Comparison of ENCODE assay signal across 20 cellular contexts in the genomic region with DNA sequence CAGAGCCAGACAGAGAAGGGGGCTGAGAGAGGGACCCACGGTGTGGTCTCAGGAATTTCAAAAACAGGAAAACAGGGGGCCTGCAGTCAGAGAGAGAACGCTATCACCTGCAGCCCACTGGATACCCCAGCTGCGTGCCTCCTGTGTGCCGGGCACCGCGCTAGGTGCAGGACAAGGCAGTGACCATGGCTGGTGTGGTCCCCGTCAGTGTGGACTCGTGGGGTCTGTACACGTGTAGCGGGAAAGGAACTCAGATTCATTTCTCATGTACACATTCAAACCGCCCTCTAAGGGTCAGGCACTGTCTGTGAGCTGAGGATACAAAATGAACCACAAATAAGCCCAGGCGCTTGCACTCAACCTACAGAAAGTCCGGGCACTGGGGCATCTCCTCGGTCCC. TPM values are rescaled to one million over a fixed set of nuclear protein-coding genes. Genes with fewer than 3 reads are reported as not detected.
DNase-seq lines count a peak whose midpoint lies in the region; ATAC-seq and TF ChIP-seq lines count a peak whose summit lies in the region.
"Had no signal": no experiment of that assay in that cellular context is flagged by ENCODE, and none has a peak within 500 bp of the region (broad histone marks: within the 10 kb centered on the region; RNA-seq: fewer than 3 reads in every experiment).

No MANE protein-coding gene starts in this region.

- no peak overlapping the region for H4K5ac ChIP-seq in IMR-90 (ENCODE audit: low read depth, low read length)

- no peaks in the 10 kb centered on the region for H3K36me3 ChIP-seq in BLaER1 treated with 17β-estradiol and CSF1 and Interleukin-3, amounts not matched to agents 10 nM and 100 nM
- no peaks in the 10 kb centered on the region for H3K36me3 ChIP-seq in IMR-90 (ENCODE audit: control insufficient read depth, insufficient read depth, low read length)
- H3K36me3 ChIP-seq in WERI-Rb-1, result no peaks in the 10 kb centered on the region
- H3K36me3 ChIP-seq in neuronal stem cell (replicated peaks in 1 of 2; ENCODE audit: control insufficient read depth in 2 of 2, insufficient read depth in 2 of 2, low read length in 2 of 2), result no peaks in the 10 kb centered on the region
- H3K36me3 ChIP-seq in ascending aorta, result no peaks in the 10 kb centered on the region
- H3K36me3 ChIP-seq: Peyer's patch had no signal

- no peak overlapping the region for H2AK9ac ChIP-seq in IMR-90 (replicated peaks; ENCODE audit: low read depth, low read length, poor library complexity)

- 69% methylated on average over 2 of the region's 14 CpGs; no CpG with 5 or more reads in 1 of the 2 experiments for WGBS in IMR-90 (ENCODE audit: extremely low coverage in 2 of 2, insufficient read length in 1 of 2), 2 experiments
- no CpG with 5 or more reads among the region's 14 CpGs for WGBS in neuronal stem cell (ENCODE audit: extremely low coverage in 2 of 2, insufficient read length in 2 of 2, insufficient replicate concordance in 1 of 2), 2 donors

- H3K4me1 ChIP-seq in BLaER1 treated with 17β-estradiol and CSF1 and Interleukin-3, amounts not matched to agents 10 nM and 100 nM, result peaks cover 20 to 56% (median 35%) of the 10 kb centered on the region in 10 experiments
- H3K4me1 ChIP-seq in IMR-90 (ENCODE audit: control insufficient read depth, insufficient read depth, low read length), result peaks cover 32% of the 10 kb centered on the region
- H3K4me1 ChIP-seq in neuronal stem cell (ENCODE audit: control insufficient read depth in 2 of 2, insufficient read depth in 1 of 2, low read depth in 1 of 2, low read length in 2 of 2), result peaks cover 11 to 16% of the 10 kb centered on the region in 2 donors
- peaks cover 5 to 11% of the 10 kb centered on the region in 2 donors for H3K4me1 ChIP-seq in ascending aorta

- BruUV-seq in IMR-90 (replicated peaks; lab: Mats Ljungman, UMichigan), result no TSS peak

- no peak overlapping the region; a peak in 1 of 20 replicates for H3K4me3 ChIP-seq in BLaER1 treated with 17β-estradiol and CSF1 and Interleukin-3, amounts not matched to agents 10 nM and 100 nM
- H3K4me3 ChIP-seq in IMR-90 (ENCODE audit: insufficient read depth, low read depth, low read length) (no peak overlapping the region), WERI-Rb-1 (ENCODE audit: low read depth, low read length) (no peak overlapping the region), neuronal stem cell (ENCODE audit: low read length in 2 of 2) (no peak overlapping the region), ascending aorta (no peak overlapping the region)
- H3K4me3 ChIP-seq: GM12878, SK-N-MC had no signal

- no peak overlapping the region for H3K18ac ChIP-seq in IMR-90 (ENCODE audit: low read depth, low read length)
- H3K18ac ChIP-seq in neuronal stem cell (ENCODE audit: low read length), result peak overlapping the region; percentile 88

- no peaks in the 10 kb centered on the region for H3K27me3 ChIP-seq in BLaER1 treated with 17β-estradiol and CSF1 and Interleukin-3, amounts not matched to agents 10 nM and 100 nM
- no peaks in the 10 kb centered on the region; the same call in 1 of the 2 replicates for H3K27me3 ChIP-seq in IMR-90 (ENCODE audit: control insufficient read depth, insufficient read depth, low read length)
- H3K27me3 ChIP-seq in WERI-Rb-1 (ENCODE audit: insufficient read depth, low read depth, severe bottlenecking), result no peaks in the 10 kb centered on the region
- H3K27me3 ChIP-seq in neuronal stem cell (ENCODE audit: control insufficient read depth in 3 of 3, insufficient read depth in 3 of 3, low read depth in 1 of 3, low read length in 3 of 3), result no peaks in the 10 kb centered on the region
- no peaks in the 10 kb centered on the region for H3K27me3 ChIP-seq in ascending aorta
- H3K27me3 ChIP-seq: Peyer's patch had no signal

- H3K9me3 ChIP-seq in BLaER1 treated with 17β-estradiol and CSF1 and Interleukin-3, amounts not matched to agents 10 nM and 100 nM (replicated peaks in 1 of 11), result peaks cover 0 to 16% (median 13%) of the 10 kb centered on the region in 11 experiments; a peak in 12 of 22 replicates
- H3K9me3 ChIP-seq in IMR-90 (ENCODE audit: control insufficient read depth, insufficient read depth, low read length) (0 out of 2 replicates have a peak, but pooled peaks cover 2% of the 10 kb centered on the region), WERI-Rb-1 (ENCODE audit: severe bottlenecking) (no peaks in the 10 kb centered on the region), neuronal stem cell (replicated peaks in 1 of 2; ENCODE audit: control insufficient read depth in 2 of 2, insufficient read depth in 1 of 2, low read depth in 1 of 2, low read length in 2 of 2) (peaks cover 0 to 17% of the 10 kb centered on the region in 2 donors), ascending aorta (no peaks in the 10 kb centered on the region)
- H3K9me3 ChIP-seq: Peyer's patch had no signal

- H3K4me2 ChIP-seq in BLaER1 treated with 17β-estradiol and CSF1 and Interleukin-3, amounts not matched to agents 10 nM and 100 nM, result peak overlapping the region; percentile 56 to 92 (median 80)
- no peak overlapping the region for H3K4me2 ChIP-seq in IMR-90 (ENCODE audit: low read depth, low read length)
- H3K4me2 ChIP-seq in neuronal stem cell (ENCODE audit: insufficient read depth, low read length, poor library complexity, severe bottlenecking), result no peak overlapping the region

- H2BK15ac ChIP-seq in IMR-90 (ENCODE audit: low read depth, low read length), result no peak overlapping the region
- peak overlapping the region; percentile 88 for H2BK15ac ChIP-seq in neuronal stem cell (ENCODE audit: low read length)

- no peak overlapping the region for H2BK12ac ChIP-seq in neuronal stem cell (ENCODE audit: low read length)

- no peak for TF ChIP-seq POLR2A in IMR-90 (IDR thresholded peaks at IDR 0.05; ENCODE audit: low read depth, low read length)

- H3K4ac ChIP-seq in IMR-90 (ENCODE audit: low read depth, low read length) (peak overlapping the region; percentile 86), neuronal stem cell (ENCODE audit: low read length) (peak overlapping the region; percentile 96)

- no peak overlapping the region for H3K56ac ChIP-seq in IMR-90 (ENCODE audit: extremely low read depth, insufficient read depth, low read length)

- H3K9me1 ChIP-seq in IMR-90 (ENCODE audit: insufficient read depth, low read length), result peaks cover 20% of the 10 kb centered on the region

- H4K20me1 ChIP-seq in BLaER1 treated with 17β-estradiol and CSF1 and Interleukin-3, amounts not matched to agents 10 nM and 100 nM, result no peaks in the 10 kb centered on the region
- H4K20me1 ChIP-seq in IMR-90 (ENCODE audit: insufficient read depth, low read length), result no peaks in the 10 kb centered on the region

- H2BK120ac ChIP-seq in IMR-90 (ENCODE audit: low read depth, low read length) (peak overlapping the region; percentile 94), neuronal stem cell (ENCODE audit: low read depth, low read length) (no peak overlapping the region)

- in situ Hi-C loops in IMR-90 (cut with MboI; ENCODE audit: low sequenced_read_pairs), result loop anchor here (5.0 kb wide), 1 partner anchor 181 kb away; no protein-coding TSS in a partner anchor

- no peak for ATAC-seq in IMR-90 (ENCODE audit: low read depth)
- ATAC-seq in SK-N-SH treated with all-trans-retinoic acid at 6 μM for 48 hours, result no peak

- intact Hi-C loops in IMR-90 (cut with micrococcal nuclease), result loop anchor here (1.0 to 5.0 kb wide), 3 partner anchors 46 to 301 kb away; a partner anchor contains a TSS
- intact Hi-C loops in ascending aorta (cut with DNase I), result loop anchor here (2.0 kb wide), 1 partner anchor 181 kb away; no protein-coding TSS in a partner anchor

- H4K8ac ChIP-seq in IMR-90 (ENCODE audit: low read depth in 2 of 2, low read length in 2 of 2), result 0 out of 4 replicates have a peak overlapping the region, but pooled peaks of 1 of the 2 experiments have one; percentile 86
- no peak overlapping the region for H4K8ac ChIP-seq in neuronal stem cell (ENCODE audit: low read depth, low read length)

- POLR2A ChIA-PET in IMR-90 (lab: Charles Lee; ENCODE audit: unreplicated experiment), result no interaction called here

- no peak overlapping the region for H2BK20ac ChIP-seq in IMR-90 (ENCODE audit: low read depth, low read length)

- TF ChIP-seq CTCF in IMR-90 (conservative IDR thresholded peaks at IDR 0.05; ENCODE audit: low read depth, low read length), result no peak
- no peak for TF ChIP-seq CTCF in WERI-Rb-1 (IDR thresholded peaks at IDR 0.05; ENCODE audit: low read depth, low read length)
- no peak for TF ChIP-seq CTCF in ascending aorta (IDR thresholded peaks at IDR 0.05)

- dilution Hi-C loops in IMR-90 (cut with HindIII; ENCODE audit: low sequenced_read_pairs, unreplicated experiment), result no loop called here

- no peak overlapping the region for H3K14ac ChIP-seq in IMR-90 (replicated peaks; ENCODE audit: low read depth, low read length)
- H3K14ac ChIP-seq in neuronal stem cell (ENCODE audit: low read length), result no peak overlapping the region

- CTCF ChIA-PET in IMR-90 (lab: Yijun Ruan, JAX), result no interaction called here

- no peak for TF ChIP-seq RAD21 in IMR-90 (IDR thresholded peaks at IDR 0.05; ENCODE audit: low read length)

- no peak for DNase-seq in IMR-90
- no peak for DNase-seq in WERI-Rb-1
- no peak for DNase-seq in neuronal stem cell (ENCODE audit: low spot score)
- DNase-seq in ascending aorta (ENCODE audit: low spot score in 2 of 2), result no peak
- DNase-seq in mesenteric fat pad (ENCODE audit: low spot score), result no peak
- DNase-seq in SHP77 (lab: John Stamatoyannopoulos, UW), result no peak
- DNase-seq: COR-L47, DMS153, GF-D8, NCI-H1048, NCI-H1436, NCI-H1930, NCI-H226, NCI-H524 treated with DMSO at 0.1 percent for 48 hours had no signal

- peak overlapping the region; percentile 76 for H2AK5ac ChIP-seq in IMR-90 (ENCODE audit: low read depth, low read length)
- H2AK5ac ChIP-seq in neuronal stem cell (ENCODE audit: low read depth, low read length), result peak overlapping the region; percentile 72

- peak overlapping the region in 4 of 11 experiments; percentile 29 to 64 (median 58); a peak in 4 of 22 replicates for H3K9ac ChIP-seq in BLaER1 treated with 17β-estradiol and CSF1 and Interleukin-3, amounts not matched to agents 10 nM and 100 nM
- no peak overlapping the region for H3K9ac ChIP-seq in IMR-90 (ENCODE audit: low read depth, low read length)
- H3K9ac ChIP-seq in neuronal stem cell (ENCODE audit: low read depth, low read length, poor library complexity), result no peak overlapping the region

- H2BK5ac ChIP-seq in IMR-90 (ENCODE audit: low read depth, low read length, poor library complexity, severe bottlenecking), result no peak overlapping the region
- no peak overlapping the region for H2BK5ac ChIP-seq in neuronal stem cell (ENCODE audit: low read length)

- H2AFZ ChIP-seq in IMR-90 (replicated peaks; ENCODE audit: low read length, poor library complexity), result no peak overlapping the region
- H2AFZ ChIP-seq in neuronal stem cell (ENCODE audit: low read length), result peak overlapping the region; percentile 84

- peak overlapping the region in 5 of 11 experiments; percentile 29 to 60 (median 33); a peak in 5 of 22 replicates for H3K27ac ChIP-seq in BLaER1 treated with 17β-estradiol and CSF1 and Interleukin-3, amounts not matched to agents 10 nM and 100 nM
- H3K27ac ChIP-seq in IMR-90 (ENCODE audit: insufficient read depth, low read length) (no peak overlapping the region), WERI-Rb-1 (peak overlapping the region; percentile 51; the same call in 1 of the 2 replicates), neuronal stem cell (replicated peaks; ENCODE audit: low read length) (no peak overlapping the region), ascending aorta (no peak overlapping the region)
- H3K27ac ChIP-seq: Peyer's patch, SK-N-MC had no signal

- H3K79me1 ChIP-seq in IMR-90 (ENCODE audit: low read depth in 1 of 2, low read length in 2 of 2), result no peaks in the 10 kb centered on the region
- no peaks in the 10 kb centered on the region for H3K79me1 ChIP-seq in neuronal stem cell (ENCODE audit: low read depth, low read length)

- H3K23ac ChIP-seq in IMR-90 (ENCODE audit: low read depth, low read length), result no peak overlapping the region
- peak overlapping the region; percentile 77 for H3K23ac ChIP-seq in neuronal stem cell (ENCODE audit: low read depth, low read length, poor library complexity)

- H4K91ac ChIP-seq in IMR-90 (ENCODE audit: insufficient read depth, low read depth, low read length) (peak overlapping the region; percentile 90), neuronal stem cell (ENCODE audit: low read depth, low read length, poor library complexity) (no peak overlapping the region)

RNA-seq across cellular contexts. Expression of a gene that starts 20.9 kb away (rescaled TPM):
- under 0.01 TPM in 1 of 2 replicates, not detected in the other for total RNA-seq in IMR-90 (2012; rRNA removed)
- polyA plus RNA-seq in IMR-90 (2012; rRNA removed), result 0.10 TPM in 2 replicates
- polyA plus RNA-seq in IMR-90 (2012; cell fraction: cytosol; rRNA removed), result not detected in 2 replicates
- 0.32 and 0.66 TPM in 2 replicates for polyA plus RNA-seq in IMR-90 (2012; cell fraction: nucleus; rRNA removed; ENCODE audit: low replicate concordance)
- polyA plus RNA-seq in neuronal stem cell (2013, experiment 1 of 2), result 1.8 TPM
- polyA plus RNA-seq in neuronal stem cell (2013, experiment 2 of 2), result 1.4 TPM
- not detected for total RNA-seq in ascending aorta
- total RNA-seq in mesenteric fat pad, result 0.45 TPM
- total RNA-seq: GM12878 had no signal
- polyA plus RNA-seq: CD14-positive monocyte had no signal

Comparison
In these comparisons a context has a peak if more than half of its experiments do, and no peak if none do; other contexts are left out.
1. H3K4me2 ChIP-seq: peak in BLaER1 treated with 17β-estradiol and CSF1 and Interleukin-3, amounts not matched to agents 10 nM and 100 nM (11 of 11); none in IMR-90 (single experiment) and neuronal stem cell (single experiment).